Comparison of ENCODE assay signal across 1 cellular context in the genomic region with DNA sequence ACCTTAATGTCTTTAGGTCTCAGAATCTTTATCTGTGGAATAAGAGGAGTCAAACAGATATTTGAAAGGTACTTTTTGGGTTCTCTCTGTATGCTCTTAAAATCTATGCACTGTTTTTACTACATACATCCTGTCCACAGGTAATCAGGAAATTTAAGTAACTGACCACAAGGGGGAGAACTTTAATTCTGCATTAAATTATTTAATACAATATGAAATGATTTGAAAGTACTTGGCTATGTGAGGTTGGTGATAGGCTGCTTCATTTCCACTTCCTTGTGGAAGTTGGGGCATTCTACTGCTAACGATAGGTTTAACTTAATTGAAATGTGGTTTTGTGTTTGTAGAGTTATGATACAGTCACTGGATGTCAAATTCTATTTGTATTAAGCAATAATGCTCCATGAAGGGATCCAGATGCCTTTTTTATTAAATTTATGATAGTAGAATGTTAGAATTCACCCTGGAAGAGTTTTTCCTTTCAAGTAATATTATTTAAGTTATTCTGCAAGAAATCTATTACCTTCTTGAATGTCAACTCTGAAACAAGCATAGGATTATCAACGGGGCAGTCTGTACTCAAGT.
TF ChIP-seq lines count a peak whose summit lies in the region.

No MANE protein-coding gene starts in this region.

TF ChIP-seq in K562, 482 proteins besides CTCF, POLR2A, EP300 and RAD21:
- TF ChIP-seq ARID3A (IDR thresholded peaks at IDR 0.05; ENCODE audit: borderline replicate concordance, low read depth, low read length) (peak; percentile 79; the same call in 1 of the 2 replicates), ZNF41 (CRISPR knock-in tag; conservative IDR thresholded peaks at IDR 0.05) (no peak), CEBPG (CRISPR knock-in tag; IDR thresholded peaks at IDR 0.05) (no peak), CEBPG (tag; conservative IDR thresholded peaks at IDR 0.05 in 1 of 2, IDR thresholded peaks at IDR 0.05 in 1 of 2) (peak in 1 of 2 experiments; percentile 46; a peak in 1 of 4 replicates)
- TF ChIP-seq, protein P1, sequence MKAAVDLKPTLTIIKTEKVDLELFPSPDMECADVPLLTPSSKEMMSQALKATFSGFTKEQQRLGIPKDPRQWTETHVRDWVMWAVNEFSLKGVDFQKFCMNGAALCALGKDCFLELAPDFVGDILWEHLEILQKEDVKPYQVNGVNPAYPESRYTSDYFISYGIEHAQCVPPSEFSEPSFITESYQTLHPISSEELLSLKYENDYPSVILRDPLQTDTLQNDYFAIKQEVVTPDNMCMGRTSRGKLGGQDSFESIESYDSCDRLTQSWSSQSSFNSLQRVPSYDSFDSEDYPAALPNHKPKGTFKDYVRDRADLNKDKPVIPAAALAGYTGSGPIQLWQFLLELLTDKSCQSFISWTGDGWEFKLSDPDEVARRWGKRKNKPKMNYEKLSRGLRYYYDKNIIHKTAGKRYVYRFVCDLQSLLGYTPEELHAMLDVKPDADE (conservative IDR thresholded peaks at IDR 0.05; ENCODE audit: control insufficient read depth, low read depth, low read length), result no peak
